Comparison of ENCODE assay signal across 8 cellular contexts in genomic region chr3:11835028-11835639, GRCh38. TPM values are rescaled to one million over a fixed set of nuclear protein-coding genes. Genes with fewer than 3 reads are reported as not detected.
DNase-seq lines count a peak whose midpoint lies in the region; ATAC-seq and TF ChIP-seq lines count a peak whose summit lies in the region.

No MANE protein-coding gene starts in this region.

- H3K27me3 Mint-ChIP-seq in nephron (ENCODE audit: low read depth) (no peaks in the 10 kb centered on the region), natural killer cell (ENCODE audit: low read depth in 2 of 2) (no peaks in the 10 kb centered on the region)

- intact Hi-C loops in natural killer cell (cut with micrococcal nuclease) = no loop called here

- H3K4me3 Mint-ChIP-seq in nephron (no peak overlapping the region), natural killer cell (no peak overlapping the region)

- H3K36me3 Mint-ChIP-seq in nephron (ENCODE audit: low read depth) (peaks cover 45% of the 10 kb centered on the region), natural killer cell (no peaks in the 10 kb centered on the region)

- ATAC-seq in natural killer cell = no peak
- ATAC-seq in GM21447 (IDR thresholded peaks at IDR 0.05; ENCODE audit: unreplicated experiment) = no peak

- H3K27ac Mint-ChIP-seq in nephron (no peak overlapping the region), natural killer cell (no peak overlapping the region)

- DNase-seq in EL (peak; percentile 26), cerebellar cortex (ENCODE audit: low spot score) (peak; percentile 54), natural killer cell (no peak)
- no peak for DNase-seq in stimulated activated CD4-positive, alpha-beta T cell treated with anti-CD3 and anti-CD28 coated beads, Interleukin-4, amount 100 ng/mL, for 24 hours
- DNase-seq in activated T-cell treated with anti-CD3 and anti-CD28 coated beads, Interleukin-2, amount 50 U/mL, for 48 hours = no peak

- H3K9me3 Mint-ChIP-seq in nephron (no peaks in the 10 kb centered on the region), natural killer cell (no peaks in the 10 kb centered on the region)

- peak; percentile 64 for TF ChIP-seq CTCF in LNCAP (IDR thresholded peaks at IDR 0.05)
- peak; percentile 37 to 61 (median 50) for TF ChIP-seq CTCF in nephron (IDR thresholded peaks at IDR 0.05; ENCODE audit: unreplicated experiment in 3 of 3)
- TF ChIP-seq CTCF in natural killer cell (IDR thresholded peaks at IDR 0.05) = no peak

- H3K4me1 Mint-ChIP-seq in nephron = peaks cover 6% of the 10 kb centered on the region
- no peaks in the 10 kb centered on the region for H3K4me1 Mint-ChIP-seq in natural killer cell

RNA-seq across cellular contexts. Expression of gene TAMM41, which starts 11.6 kb away (rescaled TPM):
- total RNA-seq in natural killer cell = 10 to 100 TPM; 17.9 to 25.8 (median 23.2) TPM

Comparison
In these comparisons a context has a peak if more than half of its experiments do, and no peak if none do; other contexts are left out.
1. DNase-seq: peak in EL (single experiment) and cerebellar cortex (single experiment); none in stimulated activated CD4-positive, alpha-beta T cell treated with anti-CD3 and anti-CD28 coated beads, Interleukin-4, amount 100 ng/mL, for 24 hours (single experiment), natural killer cell (single experiment) and activated T-cell treated with anti-CD3 and anti-CD28 coated beads, Interleukin-2, amount 50 U/mL, for 48 hours (0 of 2).